Comparison of ENCODE assay signal across 1 cellular context in the genomic region with DNA sequence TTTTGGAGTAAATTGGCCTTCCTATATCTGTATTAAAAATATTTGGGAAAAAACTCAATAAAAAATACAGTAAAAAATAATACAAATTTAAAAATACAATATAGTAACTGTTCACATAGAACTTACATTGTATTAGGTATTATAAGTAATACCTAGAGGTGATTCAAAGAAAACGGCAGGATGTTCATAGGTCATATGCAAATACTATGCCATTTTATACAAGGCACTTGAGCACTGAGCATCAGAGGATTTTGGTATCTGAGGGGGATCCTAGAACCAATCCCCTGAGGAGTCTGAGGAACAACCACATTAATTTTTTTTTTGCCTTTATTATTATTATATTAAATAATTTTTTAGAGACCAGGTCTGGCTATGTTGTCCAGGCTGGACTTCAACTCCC.
TF ChIP-seq lines count a peak whose summit lies in the region.

No MANE protein-coding gene starts in this region.

TF ChIP-seq in HepG2, 621 proteins besides CTCF, POLR2A, EP300 and RAD21 (continued from another document):
- TF ChIP-seq SP1 (IDR thresholded peaks at IDR 0.05) (no peak), SP1 (CRISPR knock-in tag; IDR thresholded peaks at IDR 0.05) (no peak), PRPF4 (IDR thresholded peaks at IDR 0.05; ENCODE audit: low read depth, low read length, poor library complexity, severe bottlenecking) (no peak), ZNF282 (IDR thresholded peaks at IDR 0.05; ENCODE audit: partially characterized antibody) (no peak)
